In the genomic region with DNA sequence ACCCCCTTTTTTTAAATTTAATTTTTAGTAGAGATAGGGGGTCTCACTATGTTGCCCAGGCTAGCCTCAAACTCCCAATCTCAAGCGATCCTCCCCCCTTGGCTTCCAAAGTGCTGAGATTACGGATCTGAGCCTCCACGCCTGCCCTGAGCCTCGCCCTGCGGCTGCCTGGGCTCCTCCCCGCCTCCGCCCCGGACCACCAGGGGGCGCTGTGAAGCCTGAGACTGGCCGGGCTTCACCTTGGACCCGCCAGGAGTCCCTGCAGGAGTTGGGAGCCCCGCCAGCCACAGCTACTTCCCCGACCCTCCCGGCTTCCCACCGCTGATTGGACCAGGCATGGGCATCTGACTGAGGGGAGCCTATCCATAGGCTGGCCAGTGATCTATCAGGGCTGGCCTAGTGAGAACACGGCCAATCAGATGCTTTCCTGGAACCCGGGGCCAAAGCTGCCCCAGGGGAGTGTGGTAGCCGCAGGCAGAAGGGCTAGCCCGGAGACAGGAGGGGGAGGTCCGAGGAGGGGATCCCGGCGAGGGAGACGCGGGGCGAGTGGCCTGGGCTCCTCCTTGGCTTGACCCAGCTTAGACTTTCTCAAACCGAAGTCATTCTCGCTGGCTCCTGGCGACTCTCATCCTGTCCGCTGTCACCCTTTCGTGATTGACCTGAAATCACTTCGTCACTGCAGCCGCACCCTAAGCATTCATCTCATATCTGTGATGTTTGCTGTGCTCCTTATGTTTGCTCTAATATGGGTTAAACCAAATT, we compare ENCODE assay signal across 1 cellular context.
A peak's percentile ranks its signal among the peaks of the same experiment; 100 is the strongest.
TF ChIP-seq lines count a peak whose summit lies in the region.

No MANE protein-coding gene starts in this region.

TF ChIP-seq in HepG2, 621 proteins besides CTCF, POLR2A, EP300 and RAD21 (continued from another document and continues in another):
- TF ChIP-seq ZNF460 (CRISPR knock-in tag; IDR thresholded peaks at IDR 0.05; ENCODE audit: borderline replicate concordance) (no peak; the same call in 1 of the 2 replicates), PAF1 (CRISPR knock-in tag; IDR thresholded peaks at IDR 0.05) (no peak), ZNF747 (CRISPR knock-in tag; IDR thresholded peaks at IDR 0.05; ENCODE audit: borderline replicate concordance) (peak; percentile 91; the same call in 1 of the 2 replicates), ZNF644 (CRISPR knock-in tag; IDR thresholded peaks at IDR 0.05; ENCODE audit: low read depth) (peak; percentile 45; the same call in 1 of the 2 replicates), ETV5 (CRISPR knock-in tag; IDR thresholded peaks at IDR 0.05; ENCODE audit: borderline replicate concordance) (peak; percentile 38; the same call in 1 of the 2 replicates), NFYB (CRISPR knock-in tag; IDR thresholded peaks at IDR 0.05) (peak; percentile 97), JUNB (CRISPR knock-in tag; IDR thresholded peaks at IDR 0.05; ENCODE audit: borderline replicate concordance) (no peak), MED13 (CRISPR knock-in tag; IDR thresholded peaks at IDR 0.05) (peak; percentile 9; the same call in 1 of the 2 replicates), NFIC (IDR thresholded peaks at IDR 0.05; ENCODE audit: low read length) (no peak), ZNF776 (CRISPR knock-in tag; IDR thresholded peaks at IDR 0.05) (no peak; the same call in 1 of the 2 replicates), ZNF761 (CRISPR knock-in tag; conservative IDR thresholded peaks at IDR 0.05) (0 out of 2 replicates have a peak, but pooled peaks have one; percentile 34), KDM5A (IDR thresholded peaks at IDR 0.05; ENCODE audit: borderline replicate concordance, low read length) (no peak), ZNF251 (CRISPR knock-in tag; IDR thresholded peaks at IDR 0.05) (no peak), SPEN (CRISPR knock-in tag; IDR thresholded peaks at IDR 0.05; ENCODE audit: low read depth) (peak; percentile 50), AKAP8 (CRISPR knock-in tag; IDR thresholded peaks at IDR 0.05) (peak; percentile 72; the same call in 1 of the 2 replicates), PHB2 (IDR thresholded peaks at IDR 0.05; ENCODE audit: partially characterized antibody) (no peak)
- TF ChIP-seq, protein P1, sequence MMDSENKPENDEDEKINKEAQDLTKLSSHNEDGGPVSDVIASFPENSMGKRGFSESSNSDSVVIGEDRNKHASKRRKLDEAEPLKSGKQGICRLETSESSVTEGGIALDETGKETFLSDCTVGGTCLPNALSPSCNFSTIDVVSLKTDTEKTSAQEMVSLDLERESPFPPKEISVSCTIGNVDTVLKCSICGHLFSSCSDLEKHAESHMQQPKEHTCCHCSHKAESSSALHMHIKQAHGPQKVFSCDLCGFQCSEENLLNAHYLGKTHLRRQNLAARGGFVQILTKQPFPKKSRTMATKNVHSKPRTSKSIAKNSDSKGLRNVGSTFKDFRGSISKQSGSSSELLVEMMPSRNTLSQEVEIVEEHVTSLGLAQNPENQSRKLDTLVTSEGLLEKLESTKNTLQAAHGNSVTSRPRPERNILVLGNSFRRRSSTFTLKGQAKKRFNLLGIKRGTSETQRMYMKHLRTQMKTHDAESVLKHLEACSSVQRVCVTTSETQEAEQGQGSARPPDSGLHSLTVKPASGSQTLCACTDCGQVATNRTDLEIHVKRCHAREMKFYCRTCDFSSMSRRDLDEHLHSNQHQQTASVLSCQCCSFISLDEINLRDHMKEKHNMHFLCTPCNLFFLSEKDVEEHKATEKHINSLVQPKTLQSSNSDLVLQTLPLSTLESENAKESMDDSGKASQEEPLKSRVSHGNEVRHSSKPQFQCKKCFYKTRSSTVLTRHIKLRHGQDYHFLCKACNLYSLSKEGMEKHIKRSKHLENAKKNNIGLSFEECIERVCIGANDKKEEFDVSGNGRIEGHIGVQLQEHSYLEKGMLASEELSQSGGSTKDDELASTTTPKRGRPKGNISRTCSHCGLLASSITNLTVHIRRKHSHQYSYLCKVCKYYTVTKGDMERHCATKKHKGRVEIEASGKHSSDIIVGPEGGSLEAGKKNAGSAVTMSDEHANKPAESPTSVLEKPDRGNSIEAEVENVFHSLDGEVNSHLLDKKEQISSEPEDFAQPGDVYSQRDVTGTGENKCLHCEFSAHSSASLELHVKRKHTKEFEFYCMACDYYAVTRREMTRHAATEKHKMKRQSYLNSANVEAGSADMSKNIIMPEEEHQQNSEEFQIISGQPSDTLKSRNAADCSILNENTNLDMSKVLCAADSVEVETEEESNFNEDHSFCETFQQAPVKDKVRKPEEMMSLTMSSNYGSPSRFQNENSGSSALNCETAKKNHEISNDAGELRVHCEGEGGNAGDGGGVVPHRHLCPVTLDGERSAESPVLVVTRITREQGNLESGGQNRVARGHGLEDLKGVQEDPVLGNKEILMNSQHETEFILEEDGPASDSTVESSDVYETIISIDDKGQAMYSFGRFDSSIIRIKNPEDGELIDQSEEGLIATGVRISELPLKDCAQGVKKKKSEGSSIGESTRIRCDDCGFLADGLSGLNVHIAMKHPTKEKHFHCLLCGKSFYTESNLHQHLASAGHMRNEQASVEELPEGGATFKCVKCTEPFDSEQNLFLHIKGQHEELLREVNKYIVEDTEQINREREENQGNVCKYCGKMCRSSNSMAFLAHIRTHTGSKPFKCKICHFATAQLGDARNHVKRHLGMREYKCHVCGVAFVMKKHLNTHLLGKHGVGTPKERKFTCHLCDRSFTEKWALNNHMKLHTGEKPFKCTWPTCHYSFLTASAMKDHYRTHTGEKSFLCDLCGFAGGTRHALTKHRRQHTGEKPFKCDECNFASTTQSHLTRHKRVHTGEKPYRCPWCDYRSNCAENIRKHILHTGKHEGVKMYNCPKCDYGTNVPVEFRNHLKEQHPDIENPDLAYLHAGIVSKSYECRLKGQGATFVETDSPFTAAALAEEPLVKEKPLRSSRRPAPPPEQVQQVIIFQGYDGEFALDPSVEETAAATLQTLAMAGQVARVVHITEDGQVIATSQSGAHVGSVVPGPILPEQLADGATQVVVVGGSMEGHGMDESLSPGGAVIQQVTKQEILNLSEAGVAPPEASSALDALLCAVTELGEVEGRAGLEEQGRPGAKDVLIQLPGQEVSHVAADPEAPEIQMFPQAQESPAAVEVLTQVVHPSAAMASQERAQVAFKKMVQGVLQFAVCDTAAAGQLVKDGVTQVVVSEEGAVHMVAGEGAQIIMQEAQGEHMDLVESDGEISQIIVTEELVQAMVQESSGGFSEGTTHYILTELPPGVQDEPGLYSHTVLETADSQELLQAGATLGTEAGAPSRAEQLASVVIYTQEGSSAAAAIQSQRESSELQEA (CRISPR knock-in tag; IDR thresholded peaks at IDR 0.05; ENCODE audit: not compliant biosample characterization) = peak; percentile 41
- TF ChIP-seq, protein P2, sequence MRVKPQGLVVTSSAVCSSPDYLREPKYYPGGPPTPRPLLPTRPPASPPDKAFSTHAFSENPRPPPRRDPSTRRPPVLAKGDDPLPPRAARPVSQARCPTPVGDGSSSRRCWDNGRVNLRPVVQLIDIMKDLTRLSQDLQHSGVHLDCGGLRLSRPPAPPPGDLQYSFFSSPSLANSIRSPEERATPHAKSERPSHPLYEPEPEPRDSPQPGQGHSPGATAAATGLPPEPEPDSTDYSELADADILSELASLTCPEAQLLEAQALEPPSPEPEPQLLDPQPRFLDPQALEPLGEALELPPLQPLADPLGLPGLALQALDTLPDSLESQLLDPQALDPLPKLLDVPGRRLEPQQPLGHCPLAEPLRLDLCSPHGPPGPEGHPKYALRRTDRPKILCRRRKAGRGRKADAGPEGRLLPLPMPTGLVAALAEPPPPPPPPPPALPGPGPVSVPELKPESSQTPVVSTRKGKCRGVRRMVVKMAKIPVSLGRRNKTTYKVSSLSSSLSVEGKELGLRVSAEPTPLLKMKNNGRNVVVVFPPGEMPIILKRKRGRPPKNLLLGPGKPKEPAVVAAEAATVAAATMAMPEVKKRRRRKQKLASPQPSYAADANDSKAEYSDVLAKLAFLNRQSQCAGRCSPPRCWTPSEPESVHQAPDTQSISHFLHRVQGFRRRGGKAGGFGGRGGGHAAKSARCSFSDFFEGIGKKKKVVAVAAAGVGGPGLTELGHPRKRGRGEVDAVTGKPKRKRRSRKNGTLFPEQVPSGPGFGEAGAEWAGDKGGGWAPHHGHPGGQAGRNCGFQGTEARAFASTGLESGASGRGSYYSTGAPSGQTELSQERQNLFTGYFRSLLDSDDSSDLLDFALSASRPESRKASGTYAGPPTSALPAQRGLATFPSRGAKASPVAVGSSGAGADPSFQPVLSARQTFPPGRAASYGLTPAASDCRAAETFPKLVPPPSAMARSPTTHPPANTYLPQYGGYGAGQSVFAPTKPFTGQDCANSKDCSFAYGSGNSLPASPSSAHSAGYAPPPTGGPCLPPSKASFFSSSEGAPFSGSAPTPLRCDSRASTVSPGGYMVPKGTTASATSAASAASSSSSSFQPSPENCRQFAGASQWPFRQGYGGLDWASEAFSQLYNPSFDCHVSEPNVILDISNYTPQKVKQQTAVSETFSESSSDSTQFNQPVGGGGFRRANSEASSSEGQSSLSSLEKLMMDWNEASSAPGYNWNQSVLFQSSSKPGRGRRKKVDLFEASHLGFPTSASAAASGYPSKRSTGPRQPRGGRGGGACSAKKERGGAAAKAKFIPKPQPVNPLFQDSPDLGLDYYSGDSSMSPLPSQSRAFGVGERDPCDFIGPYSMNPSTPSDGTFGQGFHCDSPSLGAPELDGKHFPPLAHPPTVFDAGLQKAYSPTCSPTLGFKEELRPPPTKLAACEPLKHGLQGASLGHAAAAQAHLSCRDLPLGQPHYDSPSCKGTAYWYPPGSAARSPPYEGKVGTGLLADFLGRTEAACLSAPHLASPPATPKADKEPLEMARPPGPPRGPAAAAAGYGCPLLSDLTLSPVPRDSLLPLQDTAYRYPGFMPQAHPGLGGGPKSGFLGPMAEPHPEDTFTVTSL (CRISPR knock-in tag; IDR thresholded peaks at IDR 0.05; ENCODE audit: borderline replicate concordance) = no peak
- TF ChIP-seq, protein P3, sequence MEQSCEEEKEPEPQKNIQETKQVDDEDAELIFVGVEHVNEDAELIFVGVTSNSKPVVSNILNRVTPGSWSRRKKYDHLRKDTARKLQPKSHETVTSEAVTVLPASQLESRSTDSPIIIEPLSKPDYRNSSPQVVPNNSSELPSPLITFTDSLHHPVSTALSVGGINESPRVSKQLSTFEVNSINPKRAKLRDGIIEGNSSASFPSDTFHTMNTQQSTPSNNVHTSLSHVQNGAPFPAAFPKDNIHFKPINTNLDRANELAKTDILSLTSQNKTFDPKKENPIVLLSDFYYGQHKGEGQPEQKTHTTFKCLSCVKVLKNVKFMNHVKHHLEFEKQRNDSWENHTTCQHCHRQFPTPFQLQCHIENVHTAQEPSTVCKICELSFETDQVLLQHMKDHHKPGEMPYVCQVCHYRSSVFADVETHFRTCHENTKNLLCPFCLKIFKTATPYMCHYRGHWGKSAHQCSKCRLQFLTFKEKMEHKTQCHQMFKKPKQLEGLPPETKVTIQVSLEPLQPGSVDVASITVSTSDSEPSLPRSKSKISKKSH (CRISPR knock-in tag; IDR thresholded peaks at IDR 0.05; ENCODE audit: borderline replicate concordance) = peak; percentile 42; the same call in 1 of the 2 replicates
- TF ChIP-seq, protein P4, sequence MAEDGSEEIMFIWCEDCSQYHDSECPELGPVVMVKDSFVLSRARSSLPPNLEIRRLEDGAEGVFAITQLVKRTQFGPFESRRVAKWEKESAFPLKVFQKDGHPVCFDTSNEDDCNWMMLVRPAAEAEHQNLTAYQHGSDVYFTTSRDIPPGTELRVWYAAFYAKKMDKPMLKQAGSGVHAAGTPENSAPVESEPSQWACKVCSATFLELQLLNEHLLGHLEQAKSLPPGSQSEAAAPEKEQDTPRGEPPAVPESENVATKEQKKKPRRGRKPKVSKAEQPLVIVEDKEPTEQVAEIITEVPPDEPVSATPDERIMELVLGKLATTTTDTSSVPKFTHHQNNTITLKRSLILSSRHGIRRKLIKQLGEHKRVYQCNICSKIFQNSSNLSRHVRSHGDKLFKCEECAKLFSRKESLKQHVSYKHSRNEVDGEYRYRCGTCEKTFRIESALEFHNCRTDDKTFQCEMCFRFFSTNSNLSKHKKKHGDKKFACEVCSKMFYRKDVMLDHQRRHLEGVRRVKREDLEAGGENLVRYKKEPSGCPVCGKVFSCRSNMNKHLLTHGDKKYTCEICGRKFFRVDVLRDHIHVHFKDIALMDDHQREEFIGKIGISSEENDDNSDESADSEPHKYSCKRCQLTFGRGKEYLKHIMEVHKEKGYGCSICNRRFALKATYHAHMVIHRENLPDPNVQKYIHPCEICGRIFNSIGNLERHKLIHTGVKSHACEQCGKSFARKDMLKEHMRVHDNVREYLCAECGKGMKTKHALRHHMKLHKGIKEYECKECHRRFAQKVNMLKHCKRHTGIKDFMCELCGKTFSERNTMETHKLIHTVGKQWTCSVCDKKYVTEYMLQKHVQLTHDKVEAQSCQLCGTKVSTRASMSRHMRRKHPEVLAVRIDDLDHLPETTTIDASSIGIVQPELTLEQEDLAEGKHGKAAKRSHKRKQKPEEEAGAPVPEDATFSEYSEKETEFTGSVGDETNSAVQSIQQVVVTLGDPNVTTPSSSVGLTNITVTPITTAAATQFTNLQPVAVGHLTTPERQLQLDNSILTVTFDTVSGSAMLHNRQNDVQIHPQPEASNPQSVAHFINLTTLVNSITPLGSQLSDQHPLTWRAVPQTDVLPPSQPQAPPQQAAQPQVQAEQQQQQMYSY (CRISPR knock-in tag; IDR thresholded peaks at IDR 0.05) = no peak
- TF ChIP-seq, protein P5, sequence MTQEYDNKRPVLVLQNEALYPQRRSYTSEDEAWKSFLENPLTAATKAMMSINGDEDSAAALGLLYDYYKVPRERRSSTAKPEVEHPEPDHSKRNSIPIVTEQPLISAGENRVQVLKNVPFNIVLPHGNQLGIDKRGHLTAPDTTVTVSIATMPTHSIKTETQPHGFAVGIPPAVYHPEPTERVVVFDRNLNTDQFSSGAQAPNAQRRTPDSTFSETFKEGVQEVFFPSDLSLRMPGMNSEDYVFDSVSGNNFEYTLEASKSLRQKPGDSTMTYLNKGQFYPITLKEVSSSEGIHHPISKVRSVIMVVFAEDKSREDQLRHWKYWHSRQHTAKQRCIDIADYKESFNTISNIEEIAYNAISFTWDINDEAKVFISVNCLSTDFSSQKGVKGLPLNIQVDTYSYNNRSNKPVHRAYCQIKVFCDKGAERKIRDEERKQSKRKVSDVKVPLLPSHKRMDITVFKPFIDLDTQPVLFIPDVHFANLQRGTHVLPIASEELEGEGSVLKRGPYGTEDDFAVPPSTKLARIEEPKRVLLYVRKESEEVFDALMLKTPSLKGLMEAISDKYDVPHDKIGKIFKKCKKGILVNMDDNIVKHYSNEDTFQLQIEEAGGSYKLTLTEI (CRISPR knock-in tag; conservative IDR thresholded peaks at IDR 0.05) = no peak
- TF ChIP-seq, protein P6, sequence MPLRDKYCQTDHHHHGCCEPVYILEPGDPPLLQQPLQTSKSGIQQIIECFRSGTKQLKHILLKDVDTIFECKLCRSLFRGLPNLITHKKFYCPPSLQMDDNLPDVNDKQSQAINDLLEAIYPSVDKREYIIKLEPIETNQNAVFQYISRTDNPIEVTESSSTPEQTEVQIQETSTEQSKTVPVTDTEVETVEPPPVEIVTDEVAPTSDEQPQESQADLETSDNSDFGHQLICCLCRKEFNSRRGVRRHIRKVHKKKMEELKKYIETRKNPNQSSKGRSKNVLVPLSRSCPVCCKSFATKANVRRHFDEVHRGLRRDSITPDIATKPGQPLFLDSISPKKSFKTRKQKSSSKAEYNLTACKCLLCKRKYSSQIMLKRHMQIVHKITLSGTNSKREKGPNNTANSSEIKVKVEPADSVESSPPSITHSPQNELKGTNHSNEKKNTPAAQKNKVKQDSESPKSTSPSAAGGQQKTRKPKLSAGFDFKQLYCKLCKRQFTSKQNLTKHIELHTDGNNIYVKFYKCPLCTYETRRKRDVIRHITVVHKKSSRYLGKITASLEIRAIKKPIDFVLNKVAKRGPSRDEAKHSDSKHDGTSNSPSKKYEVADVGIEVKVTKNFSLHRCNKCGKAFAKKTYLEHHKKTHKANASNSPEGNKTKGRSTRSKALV (CRISPR knock-in tag; IDR thresholded peaks at IDR 0.05) = no peak
- TF ChIP-seq, protein P7, sequence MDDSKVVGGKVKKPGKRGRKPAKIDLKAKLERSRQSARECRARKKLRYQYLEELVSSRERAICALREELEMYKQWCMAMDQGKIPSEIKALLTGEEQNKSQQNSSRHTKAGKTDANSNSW (CRISPR knock-in tag; IDR thresholded peaks at IDR 0.05; ENCODE audit: borderline replicate concordance) = no peak
